Comparison of ENCODE assay signal across 17 cellular contexts in genomic region chr10:124912487-124912886, GRCh38.
"Had no signal": no experiment of that assay in that cellular context is flagged by ENCODE, and none has a peak within 500 bp of the region (broad histone marks: within the 10 kb centered on the region; RNA-seq: fewer than 3 reads in every experiment).

No MANE protein-coding gene starts in this region.

- FAIRE-seq: bronchial epithelial cell, keratinocyte, pancreas, small intestine, TTC549 had no signal

- H3K4me3 ChIP-seq: esophagus muscularis mucosa, gastroesophageal sphincter, left ventricle myocardium inferior, pancreas, upper lobe of left lung had no signal

- H3K4me3 Mint-ChIP-seq: activated naive CD8-positive, alpha-beta T cell; nephron progenitor cell had no signal

- ATAC-seq: activated CD4-positive, CD25-positive, alpha-beta regulatory T cell treated with anti-CD3 and anti-CD28 coated beads, Interleukin-2, amount 50 U/mL, for 24 hours; gastroesophageal sphincter; pancreas had no signal

- H3K27ac Mint-ChIP-seq: activated naive CD8-positive, alpha-beta T cell had no signal

- H3K9me3 ChIP-seq: esophagus muscularis mucosa, gastroesophageal sphincter, left ventricle myocardium inferior, pancreas, upper lobe of left lung had no signal

- H3K36me3 ChIP-seq: esophagus muscularis mucosa, gastroesophageal sphincter, left ventricle myocardium inferior, pancreas, upper lobe of left lung had no signal

- DNase-seq: activated CD4-positive, alpha-beta T cell treated with anti-CD3 and anti-CD28 coated beads, Interleukin-2, amount 50 U/mL, for 4 hours; activated T-cell treated with anti-CD3 and anti-CD28 coated beads, Interleukin-2, amount 50 U/mL, for 1 hour; left ventricle myocardium inferior; mesendoderm; nephron progenitor cell; pancreas; retina; small intestine; T-helper 2 cell had no signal

- H3K27ac ChIP-seq: pancreas had no signal

- H3K9me3 Mint-ChIP-seq: nephron progenitor cell had no signal

- H3K36me3 Mint-ChIP-seq: activated naive CD8-positive, alpha-beta T cell had no signal

- H3K27me3 ChIP-seq: esophagus muscularis mucosa, gastroesophageal sphincter, pancreas, upper lobe of left lung had no signal
